2 cellular contexts compared by ENCODE assay signal in the genomic region with DNA sequence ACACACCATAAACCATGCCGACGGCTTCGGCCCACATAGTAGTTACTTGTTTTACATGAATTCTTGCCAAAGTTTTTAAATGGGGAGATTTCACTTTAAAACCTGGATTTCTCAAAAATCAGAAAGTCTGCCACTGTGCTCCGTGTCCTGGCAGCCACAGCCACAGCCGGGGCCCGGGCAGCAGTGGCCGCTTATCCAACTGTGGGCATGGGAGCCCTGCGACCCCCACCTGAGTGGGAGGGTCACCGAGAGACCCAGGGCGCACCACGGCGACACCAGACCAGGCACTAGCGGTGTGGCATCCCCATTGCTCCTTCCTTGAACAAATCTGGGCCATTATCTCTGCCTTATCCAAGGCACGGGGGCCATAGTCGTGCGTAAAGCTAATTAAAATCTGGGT.
TF ChIP-seq lines count a peak whose summit lies in the region.

No MANE protein-coding gene starts in this region.

TF ChIP-seq in IMR-90, 13 proteins besides CTCF, POLR2A, EP300 and RAD21:
- TF ChIP-seq CHD1 (IDR thresholded peaks at IDR 0.05; ENCODE audit: low read depth, low read length) (no peak), MAZ (IDR thresholded peaks at IDR 0.05; ENCODE audit: borderline replicate concordance, low read depth, low read length) (no peak), MAFK (IDR thresholded peaks at IDR 0.05; ENCODE audit: low read depth, low read length) (no peak), RFX5 (IDR thresholded peaks at IDR 0.05; ENCODE audit: low read depth, low read length) (no peak), CEBPB (IDR thresholded peaks at IDR 0.05; ENCODE audit: low read depth, low read length) (no peak), FOS (IDR thresholded peaks at IDR 0.05; ENCODE audit: low read depth, low read length) (no peak), SMC3 (IDR thresholded peaks at IDR 0.05; ENCODE audit: low read depth, low read length) (no peak), BHLHE40 (IDR thresholded peaks at IDR 0.05; ENCODE audit: low read depth, low read length) (no peak), RCOR1 (IDR thresholded peaks at IDR 0.05; ENCODE audit: insufficient replicate concordance, low read length) (no peak), NFE2L2 (IDR thresholded peaks at IDR 0.05; ENCODE audit: low read depth, low read length) (no peak), MXI1 (IDR thresholded peaks at IDR 0.05; ENCODE audit: borderline replicate concordance, low read depth, low read length) (no peak)
- TF ChIP-seq, protein P1, sequence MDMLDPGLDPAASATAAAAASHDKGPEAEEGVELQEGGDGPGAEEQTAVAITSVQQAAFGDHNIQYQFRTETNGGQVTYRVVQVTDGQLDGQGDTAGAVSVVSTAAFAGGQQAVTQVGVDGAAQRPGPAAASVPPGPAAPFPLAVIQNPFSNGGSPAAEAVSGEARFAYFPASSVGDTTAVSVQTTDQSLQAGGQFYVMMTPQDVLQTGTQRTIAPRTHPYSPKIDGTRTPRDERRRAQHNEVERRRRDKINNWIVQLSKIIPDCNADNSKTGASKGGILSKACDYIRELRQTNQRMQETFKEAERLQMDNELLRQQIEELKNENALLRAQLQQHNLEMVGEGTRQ (IDR thresholded peaks at IDR 0.05; ENCODE audit: low read depth, low read length) = no peak
- TF ChIP-seq, protein P2, sequence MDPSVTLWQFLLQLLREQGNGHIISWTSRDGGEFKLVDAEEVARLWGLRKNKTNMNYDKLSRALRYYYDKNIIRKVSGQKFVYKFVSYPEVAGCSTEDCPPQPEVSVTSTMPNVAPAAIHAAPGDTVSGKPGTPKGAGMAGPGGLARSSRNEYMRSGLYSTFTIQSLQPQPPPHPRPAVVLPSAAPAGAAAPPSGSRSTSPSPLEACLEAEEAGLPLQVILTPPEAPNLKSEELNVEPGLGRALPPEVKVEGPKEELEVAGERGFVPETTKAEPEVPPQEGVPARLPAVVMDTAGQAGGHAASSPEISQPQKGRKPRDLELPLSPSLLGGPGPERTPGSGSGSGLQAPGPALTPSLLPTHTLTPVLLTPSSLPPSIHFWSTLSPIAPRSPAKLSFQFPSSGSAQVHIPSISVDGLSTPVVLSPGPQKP (IDR thresholded peaks at IDR 0.05; ENCODE audit: borderline replicate concordance, low read depth, low read length) = no peak

TF ChIP-seq in K562, 482 proteins besides CTCF, POLR2A, EP300 and RAD21:
- no peak for TF ChIP-seq CHD2 (IDR thresholded peaks at IDR 0.05; ENCODE audit: low read depth, low read length)
- TF ChIP-seq, protein P3, sequence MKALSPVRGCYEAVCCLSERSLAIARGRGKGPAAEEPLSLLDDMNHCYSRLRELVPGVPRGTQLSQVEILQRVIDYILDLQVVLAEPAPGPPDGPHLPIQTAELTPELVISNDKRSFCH (CRISPR knock-in tag; IDR thresholded peaks at IDR 0.05) = no peak
- TF ChIP-seq, protein P3 (tag; IDR thresholded peaks at IDR 0.05) = no peak
- TF ChIP-seq ZFX (CRISPR knock-in tag; IDR thresholded peaks at IDR 0.05) = 0 out of 2 replicates have a peak, but pooled peaks have one; percentile 15
- peak; percentile 7 to 24; a peak in 1 of 4 replicates for TF ChIP-seq KDM1A (IDR thresholded peaks at IDR 0.05)
- no peak for TF ChIP-seq ELF4 (CRISPR knock-in tag; IDR thresholded peaks at IDR 0.05)
- no peak for TF ChIP-seq ZFP1 (CRISPR knock-in tag; IDR thresholded peaks at IDR 0.05)
